1 cellular context compared by ENCODE assay signal in genomic region chr6:13880053-13880723, GRCh38. TPM values are rescaled to one million over a fixed set of nuclear protein-coding genes. Genes with fewer than 3 reads are reported as not detected.
"Had no signal": no experiment of that assay in that cellular context is flagged by ENCODE, and none has a peak within 500 bp of the region (broad histone marks: within the 10 kb centered on the region; RNA-seq: fewer than 3 reads in every experiment).

No MANE protein-coding gene starts in this region.

RNA-seq across cellular contexts. Expression of gene RNF182, which starts 44.6 kb away (rescaled TPM):
- total RNA-seq: natural killer cell treated with Interleukin-12 subunit alpha and Interleukin-12 subunit beta and Interleukin-15 and Interleukin-18, amount 100 ng/mL, for 72 hours had no signal
